ENCODE assay signal across 22 cellular contexts in genomic region chr10:89891006-89891405, GRCh38.
DNase-seq lines count a peak whose midpoint lies in the region; ATAC-seq, FAIRE-seq and TF ChIP-seq lines count a peak whose summit lies in the region.
"Had no signal": no experiment of that assay in that cellular context is flagged by ENCODE, and none has a peak within 500 bp of the region (broad histone marks: within the 10 kb centered on the region; RNA-seq: fewer than 3 reads in every experiment).

No MANE protein-coding gene starts in this region.

- no peak for TF ChIP-seq CTCF in mammary epithelial cell (conservative IDR thresholded peaks at IDR 0.05 in 1 of 2, IDR thresholded peaks at IDR 0.05 in 1 of 2; ENCODE audit: extremely low read depth in 1 of 2, insufficient read depth in 1 of 2, low read depth in 1 of 2, low read length in 2 of 2)
- no peak for TF ChIP-seq CTCF in breast epithelium (IDR thresholded peaks at IDR 0.05)
- TF ChIP-seq CTCF in astrocyte (IDR thresholded peaks at IDR 0.05; ENCODE audit: insufficient read depth, low read depth, low read length), result no peak
- no peak for TF ChIP-seq CTCF in foreskin keratinocyte (conservative IDR thresholded peaks at IDR 0.05)

- H2AFZ ChIP-seq in mammary epithelial cell (ENCODE audit: low read depth, low read length), result peak overlapping the region; percentile 51
- no peak overlapping the region for H2AFZ ChIP-seq in astrocyte (ENCODE audit: low read depth, low read length)

- no peaks in the 10 kb centered on the region for H3K79me2 ChIP-seq in mammary epithelial cell (ENCODE audit: insufficient read depth, low read length)
- no peaks in the 10 kb centered on the region for H3K79me2 ChIP-seq in astrocyte (ENCODE audit: insufficient read depth, low read length)

- H3K27me3 Mint-ChIP-seq in astrocyte (ENCODE audit: low read depth, unreplicated experiment), result no peaks in the 10 kb centered on the region
- H3K27me3 Mint-ChIP-seq in stimulated activated naive B cell treated with anti-CD40 and anti-IgM and Interleukin-4, amounts not matched to agents 10 μg/mL and 1 μg/mL and 100 μg/mL, for 72 hours, result no peaks in the 10 kb centered on the region

- H3K27ac Mint-ChIP-seq in astrocyte (ENCODE audit: unreplicated experiment), result no peak overlapping the region
- H3K27ac Mint-ChIP-seq in stimulated activated naive B cell treated with anti-CD40 and anti-IgM and Interleukin-4, amounts not matched to agents 10 μg/mL and 1 μg/mL and 100 μg/mL, for 72 hours, result peak overlapping the region; percentile 66
- H3K27ac Mint-ChIP-seq: CD8-positive, alpha-beta T cell; HFFc6 had no signal

- H3K27ac ChIP-seq in mammary epithelial cell (ENCODE audit: insufficient read depth, low read depth, low read length) (no peak overlapping the region), breast epithelium (no peak overlapping the region), astrocyte (ENCODE audit: low read depth, low read length) (no peak overlapping the region), foreskin keratinocyte (no peak overlapping the region)
- H3K27ac ChIP-seq: 22Rv1 had no signal

- CTCF ChIA-PET in mammary epithelial cell (lab: Charles Lee; ENCODE audit: low non-redundant PET), result no interaction called here

- in situ Hi-C loops in mammary epithelial cell (cut with MboI; ENCODE audit: low sequenced_read_pairs in 2 of 2), result no loop called here

- H3K4me3 ChIP-seq in mammary epithelial cell (replicated peaks in 1 of 3; ENCODE audit: insufficient read depth in 1 of 3, low read depth in 2 of 3, low read length in 3 of 3) (no peak overlapping the region), breast epithelium (no peak overlapping the region), astrocyte (ENCODE audit: insufficient read depth, low read depth, low read length) (no peak overlapping the region)

- H3K9ac ChIP-seq in mammary epithelial cell (ENCODE audit: insufficient read depth, low read length) (no peak overlapping the region), astrocyte (ENCODE audit: low read length) (no peak overlapping the region)

- no peak overlapping the region for H3K4me3 Mint-ChIP-seq in astrocyte (ENCODE audit: unreplicated experiment)
- H3K4me3 Mint-ChIP-seq in stimulated activated naive B cell treated with anti-CD40 and anti-IgM and Interleukin-4, amounts not matched to agents 10 μg/mL and 1 μg/mL and 100 μg/mL, for 72 hours, result peak overlapping the region in 1 of 2 donors; percentile 0
- H3K4me3 Mint-ChIP-seq: CD8-positive, alpha-beta T cell; HFFc6 had no signal

- H3K36me3 ChIP-seq in mammary epithelial cell (ENCODE audit: insufficient read depth, low read length) (no peaks in the 10 kb centered on the region), breast epithelium (no peaks in the 10 kb centered on the region), astrocyte (ENCODE audit: insufficient read depth, low read length) (no peaks in the 10 kb centered on the region)
- H3K36me3 ChIP-seq: BE2C had no signal

- H4K20me1 ChIP-seq in mammary epithelial cell (ENCODE audit: insufficient read depth, low read length) (no peaks in the 10 kb centered on the region), astrocyte (ENCODE audit: insufficient read depth, low read length) (no peaks in the 10 kb centered on the region)

- no peaks in the 10 kb centered on the region for H3K36me3 Mint-ChIP-seq in astrocyte (ENCODE audit: low read depth, unreplicated experiment)
- H3K36me3 Mint-ChIP-seq in stimulated activated naive B cell treated with anti-CD40 and anti-IgM and Interleukin-4, amounts not matched to agents 10 μg/mL and 1 μg/mL and 100 μg/mL, for 72 hours, result no peaks in the 10 kb centered on the region
- H3K36me3 Mint-ChIP-seq: CD8-positive, alpha-beta T cell had no signal

- H3K9me3 ChIP-seq in mammary epithelial cell (replicated peaks; ENCODE audit: insufficient read depth, low read length), result no peaks in the 10 kb centered on the region
- no peaks in the 10 kb centered on the region for H3K9me3 ChIP-seq in breast epithelium
- no peaks in the 10 kb centered on the region for H3K9me3 ChIP-seq in astrocyte (ENCODE audit: insufficient read depth, low read depth, low read length)
- H3K9me3 ChIP-seq: BE2C had no signal

- H3K4me1 ChIP-seq in mammary epithelial cell (ENCODE audit: insufficient read depth, low read length) (peaks cover 4% of the 10 kb centered on the region), breast epithelium (no peaks in the 10 kb centered on the region), astrocyte (ENCODE audit: insufficient read depth, low read length) (no peaks in the 10 kb centered on the region), foreskin keratinocyte (peaks cover 7% of the 10 kb centered on the region)
- H3K4me1 ChIP-seq: BE2C had no signal

- WGBS in mammary epithelial cell (ENCODE audit: low coverage, missing lambda C conversion rate), result 69% methylated on average over 1 of the region's 1 CpG

- H3K4me2 ChIP-seq in mammary epithelial cell (ENCODE audit: insufficient read depth, low read depth, low read length) (no peak overlapping the region), astrocyte (ENCODE audit: low read length) (no peak overlapping the region)

- no peak for DNase-seq in mammary epithelial cell
- DNase-seq in breast epithelium (ENCODE audit: low spot score in 2 of 2), result no peak
- DNase-seq in astrocyte (ENCODE audit: low read depth), result peak; percentile 8
- DNase-seq in foreskin keratinocyte, result peak; percentile 17 to 42
- DNase-seq in stimulated activated naive B cell treated with anti-CD40 and anti-IgM and Interleukin-4, amounts not matched to agents 10 μg/mL and 1 μg/mL and 100 μg/mL, for 72 hours, result no peak
- DNase-seq in T-helper 1 cell, result no peak
- DNase-seq in NCI-H2081 treated with DMSO at 0.1 percent for 48 hours (lab: John Stamatoyannopoulos, UW), result no peak
- DNase-seq in Ammon's horn (ENCODE audit: low spot score), result no peak
- DNase-seq: BE2C; Calu3; CD8-positive, alpha-beta T cell; H7; HFFc6; KG1; NCI-H1417; NCI-H187; NCI-H226; NCI-H524; Right ventricle myocardium superior had no signal

- H3K27me3 ChIP-seq in mammary epithelial cell (ENCODE audit: insufficient read depth, low read length) (no peaks in the 10 kb centered on the region), breast epithelium (no peaks in the 10 kb centered on the region), astrocyte (ENCODE audit: insufficient read depth, low read length) (no peaks in the 10 kb centered on the region), foreskin keratinocyte (no peaks in the 10 kb centered on the region)
- H3K27me3 ChIP-seq: BE2C had no signal

- dilution Hi-C loops in mammary epithelial cell (cut with HindIII; ENCODE audit: low sequenced_read_pairs), result no loop called here

- no peaks in the 10 kb centered on the region for H3K9me3 Mint-ChIP-seq in astrocyte (ENCODE audit: unreplicated experiment)
- peaks cover 0 to 4% of the 10 kb centered on the region in 2 donors for H3K9me3 Mint-ChIP-seq in stimulated activated naive B cell treated with anti-CD40 and anti-IgM and Interleukin-4, amounts not matched to agents 10 μg/mL and 1 μg/mL and 100 μg/mL, for 72 hours
- H3K9me3 Mint-ChIP-seq: HFFc6 had no signal

- no peak for FAIRE-seq in astrocyte (lab: Jason Lieb, UNC)
- FAIRE-seq: HepG2 had no signal

- no peaks in the 10 kb centered on the region for H3K4me1 Mint-ChIP-seq in astrocyte (ENCODE audit: low read depth, unreplicated experiment)
- peaks cover 45 to 84% of the 10 kb centered on the region in 2 donors for H3K4me1 Mint-ChIP-seq in stimulated activated naive B cell treated with anti-CD40 and anti-IgM and Interleukin-4, amounts not matched to agents 10 μg/mL and 1 μg/mL and 100 μg/mL, for 72 hours

- no peak for TF ChIP-seq POLR2A in breast epithelium (IDR thresholded peaks at IDR 0.05)

- BruUV-seq in mammary epithelial cell (replicated peaks; lab: Mats Ljungman, UMichigan), result no TSS peak

- no peak for ATAC-seq in foreskin keratinocyte
- no peak for ATAC-seq in stimulated activated naive B cell treated with anti-CD40 and anti-IgM and Interleukin-4, amounts not matched to agents 10 μg/mL and 1 μg/mL and 100 μg/mL, for 72 hours (replicated peaks)
- ATAC-seq: CD8-positive, alpha-beta T cell; HepG2; Panc1 had no signal

- intact Hi-C loops in mammary epithelial cell (cut with micrococcal nuclease), result no loop called here
- intact Hi-C loops in breast epithelium (cut with DNase I; ENCODE audit: low total_unique reads), result no loop called here

Comparison
In these comparisons a context has a peak if more than half of its experiments do, and no peak if none do; other contexts are left out.
1. DNase-seq: peak in astrocyte (single experiment) and foreskin keratinocyte (2 of 2); none in mammary epithelial cell (single experiment), breast epithelium (0 of 2), stimulated activated naive B cell treated with anti-CD40 and anti-IgM and Interleukin-4, amounts not matched to agents 10 μg/mL and 1 μg/mL and 100 μg/mL, for 72 hours (single experiment), T-helper 1 cell (0 of 5), NCI-H2081 treated with DMSO at 0.1 percent for 48 hours (single experiment) and Ammon's horn (single experiment).